Comparison of ENCODE assay signal across 8 cellular contexts in the genomic region with DNA sequence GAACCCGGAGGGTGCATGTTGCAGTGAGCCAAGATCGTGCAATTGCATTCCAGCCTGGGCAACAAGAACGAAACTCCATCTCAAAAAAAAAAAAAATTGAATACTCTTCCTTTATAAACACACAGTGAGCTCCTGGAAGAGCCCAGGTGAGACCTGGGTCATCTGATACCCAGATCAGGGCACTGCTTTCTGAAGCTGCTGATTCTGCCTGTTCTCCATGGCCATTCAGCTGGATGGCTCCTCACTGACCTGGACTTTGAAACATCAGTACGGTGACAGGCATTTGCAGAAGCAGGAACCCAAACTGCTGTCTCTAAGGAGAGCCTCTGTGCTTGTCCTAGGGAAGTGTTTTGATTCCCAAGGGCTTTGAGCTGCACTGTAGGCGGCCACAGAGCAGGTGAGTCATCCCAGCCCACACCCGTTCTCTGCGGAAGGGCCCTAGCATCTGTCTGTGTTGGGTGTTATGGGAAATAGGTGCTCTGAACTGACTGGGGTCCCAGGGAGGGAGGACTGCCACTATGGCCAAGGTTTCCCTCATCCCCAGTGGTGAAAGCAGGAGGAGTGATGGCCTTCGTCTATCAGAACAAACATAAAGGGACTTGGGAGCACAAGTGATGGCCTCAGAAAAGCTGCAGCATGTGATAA.
DNase-seq lines count a peak whose midpoint lies in the region; ATAC-seq and TF ChIP-seq lines count a peak whose summit lies in the region.

No MANE protein-coding gene starts in this region.

- TF ChIP-seq POLR2A in erythroblast (IDR thresholded peaks at IDR 0.05; ENCODE audit: low read length): no peak

- no peaks in the 10 kb centered on the region for H3K36me3 Mint-ChIP-seq in osteocyte (ENCODE audit: unreplicated experiment)

- peaks cover 9% of the 10 kb centered on the region for H3K4me1 Mint-ChIP-seq in osteocyte (ENCODE audit: unreplicated experiment)

- in situ Hi-C loops in ACHN (cut with HindIII; ENCODE audit: low pct_ligation_motif_present, low pct_unique_long_range_greater_than_20kb, low sequenced_read_pairs): no loop called here

- no peaks in the 10 kb centered on the region for H3K27me3 Mint-ChIP-seq in osteocyte (ENCODE audit: unreplicated experiment)

- ATAC-seq in GM21423 (IDR thresholded peaks at IDR 0.05; ENCODE audit: unreplicated experiment) (peak; percentile 67), GM19452 (IDR thresholded peaks at IDR 0.05; ENCODE audit: unreplicated experiment) (no peak)

- TF ChIP-seq CTCF in osteocyte (IDR thresholded peaks at IDR 0.05): no peak

- no peaks in the 10 kb centered on the region for H3K9me3 Mint-ChIP-seq in osteocyte (ENCODE audit: unreplicated experiment)

- H3K4me3 Mint-ChIP-seq in osteocyte (ENCODE audit: unreplicated experiment): no peak overlapping the region

- DNase-seq in ACHN: peak; percentile 68
- peak; percentile 39 for DNase-seq in NCI-H226
- DNase-seq in fibroblast of gingiva (ENCODE audit: low read depth): peak; percentile 14
- DNase-seq in erythroblast (lab: John Stamatoyannopoulos, UW): no peak
- DNase-seq in SIG-M5 treated with dmso at 0.1 percent for 504 hours (lab: John Stamatoyannopoulos, UW; ENCODE audit: unreplicated experiment): no peak
- no peak for DNase-seq in osteocyte (ENCODE audit: extremely low spot score, unreplicated experiment)

- H3K27ac Mint-ChIP-seq in osteocyte (ENCODE audit: unreplicated experiment): no peak overlapping the region

Comparison
In these comparisons a context has a peak if more than half of its experiments do, and no peak if none do; other contexts are left out.
1. DNase-seq: peak in ACHN (single experiment), NCI-H226 (single experiment) and fibroblast of gingiva (single experiment); none in erythroblast (0 of 2), SIG-M5 treated with dmso at 0.1 percent for 504 hours (single experiment) and osteocyte (single experiment).